Comparison of ENCODE assay signal across 12 cellular contexts in the genomic region with DNA sequence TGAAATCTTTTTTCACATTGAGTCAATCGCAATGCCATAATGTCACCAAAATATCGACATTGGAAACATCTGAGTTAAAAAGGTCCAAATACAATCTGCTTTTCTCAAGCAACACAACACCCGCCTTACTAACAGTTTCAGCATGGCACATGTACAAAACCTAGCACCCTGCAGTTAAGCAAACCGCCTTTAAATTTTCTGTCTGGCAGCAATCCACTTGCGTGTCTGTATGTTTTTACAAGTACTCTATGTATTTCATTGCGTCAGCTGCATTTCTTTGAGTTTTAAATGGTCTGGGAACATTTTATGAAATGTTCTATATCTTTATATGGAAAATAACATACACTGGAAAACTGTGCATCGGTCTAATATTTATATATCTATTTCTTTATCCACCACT.
DNase-seq lines count a peak whose midpoint lies in the region; ATAC-seq and TF ChIP-seq lines count a peak whose summit lies in the region.
"Had no signal": no experiment of that assay in that cellular context is flagged by ENCODE, and none has a peak within 500 bp of the region (broad histone marks: within the 10 kb centered on the region; RNA-seq: fewer than 3 reads in every experiment).

No MANE protein-coding gene starts in this region.

- no peak overlapping the region for H2AK5ac ChIP-seq in IMR-90 (ENCODE audit: low read depth, low read length)

- H3K23ac ChIP-seq in IMR-90 (ENCODE audit: low read depth, low read length): no peak overlapping the region

- no peak overlapping the region for H4K91ac ChIP-seq in IMR-90 (ENCODE audit: insufficient read depth, low read depth, low read length)

- no peak for TF ChIP-seq RAD21 in IMR-90 (IDR thresholded peaks at IDR 0.05; ENCODE audit: low read length)

- H3K56ac ChIP-seq in IMR-90 (ENCODE audit: extremely low read depth, insufficient read depth, low read length): no peak overlapping the region

- intact Hi-C loops in IMR-90 (cut with micrococcal nuclease): no loop called here

- no peak overlapping the region for H2AK9ac ChIP-seq in IMR-90 (replicated peaks; ENCODE audit: low read depth, low read length, poor library complexity)

- no peak overlapping the region; the same call in 1 of the 2 replicates for H3K14ac ChIP-seq in IMR-90 (replicated peaks; ENCODE audit: low read depth, low read length)

- no peak overlapping the region for H3K4me3 ChIP-seq in IMR-90 (ENCODE audit: insufficient read depth, low read depth, low read length)
- no peak overlapping the region for H3K4me3 ChIP-seq in astrocyte of the spinal cord (ENCODE audit: low read depth, low read length)
- H3K4me3 ChIP-seq in fibroblast of pulmonary artery (replicated peaks; ENCODE audit: low read depth, low read length): no peak overlapping the region
- H3K4me3 ChIP-seq: GM12878 had no signal

- H2BK120ac ChIP-seq in IMR-90 (ENCODE audit: low read depth, low read length): no peak overlapping the region

- dilution Hi-C loops in IMR-90 (cut with HindIII; ENCODE audit: low sequenced_read_pairs, unreplicated experiment): no loop called here

- H3K18ac ChIP-seq in IMR-90 (ENCODE audit: low read depth, low read length): no peak overlapping the region

- H3K4me2 ChIP-seq in IMR-90 (ENCODE audit: low read depth, low read length): no peak overlapping the region

- ATAC-seq in IMR-90 (ENCODE audit: low read depth) (no peak), GM19395 (IDR thresholded peaks at IDR 0.05; ENCODE audit: unreplicated experiment) (no peak), HG03045 (IDR thresholded peaks at IDR 0.05; ENCODE audit: unreplicated experiment) (no peak)

- no peaks in the 10 kb centered on the region for H3K27me3 ChIP-seq in IMR-90 (ENCODE audit: control insufficient read depth, insufficient read depth, low read length)

- DNase-seq in IMR-90 (peak; percentile 51), astrocyte of the spinal cord (ENCODE audit: low read depth, low spot score) (peak; percentile 59), fibroblast of pulmonary artery (ENCODE audit: low read depth) (peak; percentile 25), smooth muscle cell of the brain vasculature (ENCODE audit: low read depth, low spot score) (peak; percentile 49), C1 segment of cervical spinal cord (lab: John Stamatoyannopoulos, UW) (no peak)
- DNase-seq: CD4-positive, alpha-beta memory T cell; DMS79; HCEC 1CT had no signal

- no peak overlapping the region for H4K5ac ChIP-seq in IMR-90 (ENCODE audit: low read depth, low read length)

- H3K79me1 ChIP-seq in IMR-90 (ENCODE audit: low read depth in 1 of 2, low read length in 2 of 2): peaks cover 12% of the 10 kb centered on the region in 2 experiments; a peak in 1 of 4 replicates

- no peak overlapping the region for H3K27ac ChIP-seq in IMR-90 (ENCODE audit: insufficient read depth, low read length)
- H3K27ac ChIP-seq: C4-2B had no signal

- no CpG with 5 or more reads among the region's 7 CpGs for WGBS in IMR-90 (ENCODE audit: extremely low coverage in 2 of 2, insufficient read length in 1 of 2), 2 experiments

- no peak overlapping the region for H4K8ac ChIP-seq in IMR-90 (ENCODE audit: low read depth in 2 of 2, low read length in 2 of 2)

- H2BK20ac ChIP-seq in IMR-90 (ENCODE audit: low read depth, low read length): no peak overlapping the region

- H3K4me1 ChIP-seq in IMR-90 (ENCODE audit: control insufficient read depth, insufficient read depth, low read length): 0 out of 2 replicates have a peak, but pooled peaks cover 1% of the 10 kb centered on the region

- no peak overlapping the region for H2BK15ac ChIP-seq in IMR-90 (ENCODE audit: low read depth, low read length)

- POLR2A ChIA-PET in IMR-90 (lab: Charles Lee; ENCODE audit: unreplicated experiment): no interaction called here

- no peak overlapping the region for H2BK5ac ChIP-seq in IMR-90 (ENCODE audit: low read depth, low read length, poor library complexity, severe bottlenecking)

- in situ Hi-C loops in IMR-90 (cut with MboI; ENCODE audit: low sequenced_read_pairs): no loop called here
- in situ Hi-C loops in astrocyte of the spinal cord (cut with HindIII; ENCODE audit: low sequenced_read_pairs): no loop called here

- H2AFZ ChIP-seq in IMR-90 (replicated peaks; ENCODE audit: low read length, poor library complexity): no peak overlapping the region

- H3K9me3 ChIP-seq in IMR-90 (ENCODE audit: control insufficient read depth, insufficient read depth, low read length): no peaks in the 10 kb centered on the region

- H3K4ac ChIP-seq in IMR-90 (ENCODE audit: low read depth, low read length): no peak overlapping the region

- H4K20me1 ChIP-seq in IMR-90 (ENCODE audit: insufficient read depth, low read length): peaks cover 2% of the 10 kb centered on the region; the same call in 1 of the 2 replicates

- CTCF ChIA-PET in IMR-90 (lab: Yijun Ruan, JAX): no interaction called here

- no peaks in the 10 kb centered on the region for H3K9me1 ChIP-seq in IMR-90 (ENCODE audit: insufficient read depth, low read length)

- TF ChIP-seq POLR2A in IMR-90 (IDR thresholded peaks at IDR 0.05; ENCODE audit: low read depth, low read length): no peak

- no peaks in the 10 kb centered on the region for H3K36me3 ChIP-seq in IMR-90 (ENCODE audit: control insufficient read depth, insufficient read depth, low read length)

- TF ChIP-seq CTCF in IMR-90 (conservative IDR thresholded peaks at IDR 0.05; ENCODE audit: low read depth, low read length) (no peak), astrocyte of the spinal cord (IDR thresholded peaks at IDR 0.05; ENCODE audit: low read depth, low read length) (no peak), fibroblast of pulmonary artery (IDR thresholded peaks at IDR 0.05; ENCODE audit: low read length, missing control alignments) (no peak)

- H3K9ac ChIP-seq in IMR-90 (ENCODE audit: low read depth, low read length): no peak overlapping the region

- no TSS peak for BruUV-seq in IMR-90 (replicated peaks; lab: Mats Ljungman, UMichigan)

TF ChIP-seq in IMR-90, 13 proteins besides CTCF, POLR2A, EP300 and RAD21:
- TF ChIP-seq RCOR1 (IDR thresholded peaks at IDR 0.05; ENCODE audit: insufficient replicate concordance, low read length): no peak
- TF ChIP-seq NFE2L2 (IDR thresholded peaks at IDR 0.05; ENCODE audit: low read depth, low read length): no peak
- TF ChIP-seq CEBPB (IDR thresholded peaks at IDR 0.05; ENCODE audit: low read depth, low read length): no peak
- TF ChIP-seq CHD1 (IDR thresholded peaks at IDR 0.05; ENCODE audit: low read depth, low read length): no peak
- TF ChIP-seq, protein P1, sequence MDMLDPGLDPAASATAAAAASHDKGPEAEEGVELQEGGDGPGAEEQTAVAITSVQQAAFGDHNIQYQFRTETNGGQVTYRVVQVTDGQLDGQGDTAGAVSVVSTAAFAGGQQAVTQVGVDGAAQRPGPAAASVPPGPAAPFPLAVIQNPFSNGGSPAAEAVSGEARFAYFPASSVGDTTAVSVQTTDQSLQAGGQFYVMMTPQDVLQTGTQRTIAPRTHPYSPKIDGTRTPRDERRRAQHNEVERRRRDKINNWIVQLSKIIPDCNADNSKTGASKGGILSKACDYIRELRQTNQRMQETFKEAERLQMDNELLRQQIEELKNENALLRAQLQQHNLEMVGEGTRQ (IDR thresholded peaks at IDR 0.05; ENCODE audit: low read depth, low read length): no peak
- TF ChIP-seq SMC3 (IDR thresholded peaks at IDR 0.05; ENCODE audit: low read depth, low read length): no peak
- no peak for TF ChIP-seq MAFK (IDR thresholded peaks at IDR 0.05; ENCODE audit: low read depth, low read length)
- TF ChIP-seq MXI1 (IDR thresholded peaks at IDR 0.05; ENCODE audit: borderline replicate concordance, low read depth, low read length): no peak
- TF ChIP-seq MAZ (IDR thresholded peaks at IDR 0.05; ENCODE audit: borderline replicate concordance, low read depth, low read length): no peak
- TF ChIP-seq, protein P2, sequence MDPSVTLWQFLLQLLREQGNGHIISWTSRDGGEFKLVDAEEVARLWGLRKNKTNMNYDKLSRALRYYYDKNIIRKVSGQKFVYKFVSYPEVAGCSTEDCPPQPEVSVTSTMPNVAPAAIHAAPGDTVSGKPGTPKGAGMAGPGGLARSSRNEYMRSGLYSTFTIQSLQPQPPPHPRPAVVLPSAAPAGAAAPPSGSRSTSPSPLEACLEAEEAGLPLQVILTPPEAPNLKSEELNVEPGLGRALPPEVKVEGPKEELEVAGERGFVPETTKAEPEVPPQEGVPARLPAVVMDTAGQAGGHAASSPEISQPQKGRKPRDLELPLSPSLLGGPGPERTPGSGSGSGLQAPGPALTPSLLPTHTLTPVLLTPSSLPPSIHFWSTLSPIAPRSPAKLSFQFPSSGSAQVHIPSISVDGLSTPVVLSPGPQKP (IDR thresholded peaks at IDR 0.05; ENCODE audit: borderline replicate concordance, low read depth, low read length): no peak
- no peak for TF ChIP-seq RFX5 (IDR thresholded peaks at IDR 0.05; ENCODE audit: low read depth, low read length)
- no peak for TF ChIP-seq BHLHE40 (IDR thresholded peaks at IDR 0.05; ENCODE audit: low read depth, low read length)
- no peak for TF ChIP-seq FOS (IDR thresholded peaks at IDR 0.05; ENCODE audit: low read depth, low read length)

Comparison
In these comparisons a context has a peak if more than half of its experiments do, and no peak if none do; other contexts are left out.
1. DNase-seq: peak in IMR-90 (single experiment), astrocyte of the spinal cord (single experiment), fibroblast of pulmonary artery (single experiment) and smooth muscle cell of the brain vasculature (single experiment); none in C1 segment of cervical spinal cord (0 of 14).